Comparison of ENCODE assay signal across 23 cellular contexts in the genomic region with DNA sequence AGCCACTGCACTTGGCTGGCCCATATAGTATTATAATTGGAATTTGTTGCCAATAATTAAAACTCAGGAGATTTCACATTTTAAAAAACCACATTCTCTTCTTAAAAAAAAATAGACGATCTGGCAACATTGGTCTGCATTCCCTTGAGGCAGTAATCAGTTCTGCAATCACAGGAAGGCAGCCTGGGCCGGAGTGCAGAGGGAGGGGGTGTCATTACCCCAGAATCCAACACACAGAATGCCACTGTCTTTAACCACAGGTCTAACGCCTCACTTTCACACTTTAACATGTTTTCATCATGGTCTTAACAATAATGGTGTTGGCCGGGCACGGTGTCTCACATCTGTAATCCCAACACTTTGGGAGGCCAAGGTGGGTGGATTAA.
DNase-seq lines count a peak whose midpoint lies in the region; ATAC-seq, FAIRE-seq and TF ChIP-seq lines count a peak whose summit lies in the region.
"Had no signal": no experiment of that assay in that cellular context is flagged by ENCODE, and none has a peak within 500 bp of the region (broad histone marks: within the 10 kb centered on the region; RNA-seq: fewer than 3 reads in every experiment).

No MANE protein-coding gene starts in this region.

- no peak for ATAC-seq in GM18907 (IDR thresholded peaks at IDR 0.05; ENCODE audit: unreplicated experiment)
- no peak for ATAC-seq in activated CD8-positive, alpha-beta T cell treated with anti-CD3 and anti-CD28 coated beads for 36 hours
- ATAC-seq: right lobe of liver had no signal

- POLR2A ChIA-PET in MCF 10A (lab: Yijun Ruan, JAX) = interaction anchor here (0.7 to 3.3 kb wide), 3 partner anchors 8 to 16 kb away, joined by 3 to 23 read pairs (median 4); no protein-coding TSS in a partner anchor
- POLR2A ChIA-PET in activated CD8-positive, alpha-beta T cell treated with anti-CD3 and anti-CD28 coated beads for 36 hours (lab: Charles Lee) = no interaction called here

- H3K4me1 ChIP-seq in mammary epithelial cell (ENCODE audit: insufficient read depth, low read length) (peaks cover 8% of the 10 kb centered on the region), astrocyte (ENCODE audit: insufficient read depth, low read length) (peaks cover 33% of the 10 kb centered on the region), smooth muscle cell (ENCODE audit: low read depth) (peaks cover 11% of the 10 kb centered on the region)

- peak overlapping the region; percentile 54 for H3K27ac Mint-ChIP-seq in MCF 10A (ENCODE audit: low read depth, unreplicated experiment)
- H3K27ac Mint-ChIP-seq in astrocyte (ENCODE audit: unreplicated experiment) = peak overlapping the region; percentile 89
- no peak overlapping the region for H3K27ac Mint-ChIP-seq in activated CD8-positive, alpha-beta T cell treated with anti-CD3 and anti-CD28 coated beads for 36 hours
- H3K27ac Mint-ChIP-seq: activated CD4-positive, alpha-beta memory T cell treated with anti-CD3 and anti-CD28 coated beads for 36 hours; IgD-negative memory B cell; T-helper 1 cell treated with Interleukin-12 subunit alpha and Interleukin-12 subunit beta and Interleukin-4 antibody, amounts not matched to agents 30 μg/mL and 1 μg/mL, for 36 hours had no signal

- H3K4me3 ChIP-seq in mammary epithelial cell (replicated peaks in 1 of 3; ENCODE audit: insufficient read depth in 1 of 3, low read depth in 2 of 3, low read length in 3 of 3) = no peak overlapping the region
- no peak overlapping the region for H3K4me3 ChIP-seq in astrocyte (ENCODE audit: insufficient read depth, low read depth, low read length)
- H3K4me3 ChIP-seq in fibroblast of the aortic adventitia (ENCODE audit: low read depth, low read length) = no peak overlapping the region
- no peak overlapping the region for H3K4me3 ChIP-seq in smooth muscle cell
- H3K4me3 ChIP-seq: heart right ventricle, right lobe of liver, testis, uterus had no signal

- H3K27me3 ChIP-seq in mammary epithelial cell (ENCODE audit: insufficient read depth, low read length) (no peaks in the 10 kb centered on the region), astrocyte (ENCODE audit: insufficient read depth, low read length) (peaks cover 2% of the 10 kb centered on the region), smooth muscle cell (ENCODE audit: low read depth) (no peaks in the 10 kb centered on the region)
- H3K27me3 ChIP-seq: heart right ventricle, right lobe of liver, testis, uterus had no signal

- H3K27me3 Mint-ChIP-seq in MCF 10A (ENCODE audit: insufficient read depth, unreplicated experiment) (no peaks in the 10 kb centered on the region), astrocyte (ENCODE audit: low read depth, unreplicated experiment) (peaks cover 3% of the 10 kb centered on the region)
- peaks cover 2% of the 10 kb centered on the region for H3K27me3 Mint-ChIP-seq in activated CD8-positive, alpha-beta T cell treated with anti-CD3 and anti-CD28 coated beads for 36 hours

- H3K27ac ChIP-seq in mammary epithelial cell (ENCODE audit: insufficient read depth, low read depth, low read length) (no peak overlapping the region), astrocyte (ENCODE audit: low read depth, low read length) (no peak overlapping the region), smooth muscle cell (ENCODE audit: low read depth) (peak overlapping the region; percentile 81)
- H3K27ac ChIP-seq: right lobe of liver, testis had no signal

- H3K79me2 ChIP-seq in mammary epithelial cell (ENCODE audit: insufficient read depth, low read length) = no peaks in the 10 kb centered on the region
- H3K79me2 ChIP-seq in astrocyte (ENCODE audit: insufficient read depth, low read length) = no peaks in the 10 kb centered on the region
- no peaks in the 10 kb centered on the region for H3K79me2 ChIP-seq in smooth muscle cell (ENCODE audit: low read depth)

- H3F3A ChIP-seq in smooth muscle cell (ENCODE audit: low read depth) = peaks cover 19% of the 10 kb centered on the region

- no TSS peak for BruUV-seq in MCF 10A (replicated peaks; lab: Mats Ljungman, UMichigan)
- BruUV-seq in mammary epithelial cell (replicated peaks; lab: Mats Ljungman, UMichigan) = no TSS peak

- no peak for FAIRE-seq in astrocyte (lab: Jason Lieb, UNC)
- FAIRE-seq: TTC549 had no signal

- CTCF ChIA-PET in MCF 10A (lab: Yijun Ruan, JAX) = interaction anchor here (0.6 to 5.0 kb wide), 16 partner anchors 7 to 800 kb away, joined by 3 to 36 read pairs (median 4); no protein-coding TSS in a partner anchor
- CTCF ChIA-PET in mammary epithelial cell (lab: Charles Lee; ENCODE audit: low non-redundant PET) = no interaction called here
- CTCF ChIA-PET in activated CD8-positive, alpha-beta T cell treated with anti-CD3 and anti-CD28 coated beads for 36 hours (lab: Charles Lee) = interaction anchor here (1.4 to 3.8 kb wide), 6 partner anchors 7 to 371 kb away, joined by 3 to 29 read pairs (median 10); no protein-coding TSS in a partner anchor

- H3K9ac ChIP-seq in mammary epithelial cell (ENCODE audit: insufficient read depth, low read length) (no peak overlapping the region), astrocyte (ENCODE audit: low read length) (no peak overlapping the region), smooth muscle cell (ENCODE audit: low read depth) (no peak overlapping the region)
- H3K9ac ChIP-seq: SK-N-SH had no signal

- in situ Hi-C loops in mammary epithelial cell (cut with MboI; ENCODE audit: low sequenced_read_pairs in 2 of 2) = loop anchor here (5.0 to 25.0 kb wide), 4 partner anchors 79 to 719 kb away; a partner anchor contains a TSS

- intact Hi-C loops in MCF 10A (cut with micrococcal nuclease) = loop anchor here (5.0 to 10.0 kb wide), 2 partner anchors 81 to 379 kb away; no protein-coding TSS in a partner anchor
- intact Hi-C loops in mammary epithelial cell (cut with micrococcal nuclease) = loop anchor here (10.0 kb wide), 1 partner anchor 599 kb away; no protein-coding TSS in a partner anchor
- intact Hi-C loops in activated CD8-positive, alpha-beta T cell treated with anti-CD3 and anti-CD28 coated beads for 36 hours (cut with micrococcal nuclease) = loop anchor here (10.0 kb wide), 3 partner anchors 209 to 419 kb away; no protein-coding TSS in a partner anchor

- H3K36me3 Mint-ChIP-seq in MCF 10A (ENCODE audit: insufficient read depth, unreplicated experiment) (no peaks in the 10 kb centered on the region), astrocyte (ENCODE audit: low read depth, unreplicated experiment) (peaks cover 12% of the 10 kb centered on the region)
- peaks cover 11% of the 10 kb centered on the region for H3K36me3 Mint-ChIP-seq in activated CD8-positive, alpha-beta T cell treated with anti-CD3 and anti-CD28 coated beads for 36 hours (ENCODE audit: low read depth)

- no peaks in the 10 kb centered on the region for H4K20me1 ChIP-seq in mammary epithelial cell (ENCODE audit: insufficient read depth, low read length)
- no peaks in the 10 kb centered on the region for H4K20me1 ChIP-seq in astrocyte (ENCODE audit: insufficient read depth, low read length)
- H4K20me1 ChIP-seq in smooth muscle cell (ENCODE audit: low read depth) = no peaks in the 10 kb centered on the region

- H3K9me3 Mint-ChIP-seq in MCF 10A (ENCODE audit: unreplicated experiment) (no peaks in the 10 kb centered on the region), astrocyte (ENCODE audit: unreplicated experiment) (peaks cover 13% of the 10 kb centered on the region)
- H3K9me3 Mint-ChIP-seq in activated CD8-positive, alpha-beta T cell treated with anti-CD3 and anti-CD28 coated beads for 36 hours = peaks cover 33% of the 10 kb centered on the region

- H3K36me3 ChIP-seq in mammary epithelial cell (ENCODE audit: insufficient read depth, low read length) (no peaks in the 10 kb centered on the region), astrocyte (ENCODE audit: insufficient read depth, low read length) (no peaks in the 10 kb centered on the region), smooth muscle cell (ENCODE audit: low read depth) (no peaks in the 10 kb centered on the region)
- H3K36me3 ChIP-seq: heart right ventricle, right lobe of liver, uterus had no signal

- H3K4me3 Mint-ChIP-seq in MCF 10A (ENCODE audit: unreplicated experiment) = no peak overlapping the region
- peak overlapping the region; percentile 50 for H3K4me3 Mint-ChIP-seq in astrocyte (ENCODE audit: unreplicated experiment)
- no peak overlapping the region for H3K4me3 Mint-ChIP-seq in activated CD8-positive, alpha-beta T cell treated with anti-CD3 and anti-CD28 coated beads for 36 hours
- H3K4me3 Mint-ChIP-seq: activated CD4-positive, alpha-beta memory T cell treated with anti-CD3 and anti-CD28 coated beads for 36 hours; IgD-negative memory B cell; T-helper 1 cell treated with Interleukin-12 subunit alpha and Interleukin-12 subunit beta and Interleukin-4 antibody, amounts not matched to agents 30 μg/mL and 1 μg/mL, for 36 hours had no signal

- DNase-seq in MCF 10A (ENCODE audit: unreplicated experiment) (no peak), mammary epithelial cell (no peak), astrocyte (ENCODE audit: low read depth) (peak; percentile 51), fibroblast of the aortic adventitia (ENCODE audit: low read depth) (peak; percentile 29), smooth muscle cell (lab: John Stamatoyannopoulos, UW; ENCODE audit: unreplicated experiment) (no peak), KG1 (lab: John Stamatoyannopoulos, UW) (no peak)
- DNase-seq in activated CD8-positive, alpha-beta T cell treated with anti-CD3 and anti-CD28 coated beads for 36 hours = no peak
- DNase-seq: 8988T; foreskin fibroblast; H7; heart right ventricle; kidney glomerular epithelial cell; NCI-H1105 treated with DMSO at 0.1 percent for 48 hours; right lobe of liver; SK-N-SH; stimulated activated naive CD4-positive, alpha-beta T cell; testis; uterus had no signal

- H3K9me3 ChIP-seq in mammary epithelial cell (replicated peaks; ENCODE audit: insufficient read depth, low read length) (peaks cover 7% of the 10 kb centered on the region), astrocyte (ENCODE audit: insufficient read depth, low read depth, low read length) (peaks cover 9% of the 10 kb centered on the region), smooth muscle cell (replicated peaks; ENCODE audit: low read depth) (no peaks in the 10 kb centered on the region)
- H3K9me3 ChIP-seq: SK-N-SH, testis had no signal

- dilution Hi-C loops in mammary epithelial cell (cut with HindIII; ENCODE audit: low sequenced_read_pairs) = no loop called here

- 20% methylated on average over 5 of the region's 5 CpGs for WGBS in mammary epithelial cell (ENCODE audit: low coverage, missing lambda C conversion rate)
- WGBS in smooth muscle cell (ENCODE audit: low lambda C conversion rate) = 71% methylated on average over 5 of the region's 5 CpGs

- peaks cover 23% of the 10 kb centered on the region for H3K4me1 Mint-ChIP-seq in MCF 10A (ENCODE audit: insufficient read depth, unreplicated experiment)
- peaks cover 63% of the 10 kb centered on the region for H3K4me1 Mint-ChIP-seq in astrocyte (ENCODE audit: low read depth, unreplicated experiment)
- peaks cover 40% of the 10 kb centered on the region for H3K4me1 Mint-ChIP-seq in activated CD8-positive, alpha-beta T cell treated with anti-CD3 and anti-CD28 coated beads for 36 hours (ENCODE audit: low read depth)

- TF ChIP-seq CTCF in MCF 10A (IDR thresholded peaks at IDR 0.05; ENCODE audit: unreplicated experiment) (no peak), mammary epithelial cell (conservative IDR thresholded peaks at IDR 0.05 in 1 of 2, IDR thresholded peaks at IDR 0.05 in 1 of 2; ENCODE audit: extremely low read depth in 1 of 2, insufficient read depth in 1 of 2, low read depth in 1 of 2, low read length in 2 of 2) (no peak), astrocyte (IDR thresholded peaks at IDR 0.05; ENCODE audit: insufficient read depth, low read depth, low read length) (no peak), fibroblast of the aortic adventitia (IDR thresholded peaks at IDR 0.05; ENCODE audit: insufficient read depth, low read length) (no peak), smooth muscle cell (IDR thresholded peaks at IDR 0.05; ENCODE audit: borderline replicate concordance, insufficient read depth, poor library complexity, severe bottlenecking) (no peak)
- TF ChIP-seq CTCF in activated CD8-positive, alpha-beta T cell treated with anti-CD3 and anti-CD28 coated beads for 36 hours (IDR thresholded peaks at IDR 0.05) = no peak

- H3K4me2 ChIP-seq in mammary epithelial cell (ENCODE audit: insufficient read depth, low read depth, low read length) (no peak overlapping the region), astrocyte (ENCODE audit: low read length) (no peak overlapping the region), smooth muscle cell (no peak overlapping the region)
- H3K4me2 ChIP-seq: SK-N-SH had no signal

- H2AFZ ChIP-seq in mammary epithelial cell (ENCODE audit: low read depth, low read length) (no peak overlapping the region), astrocyte (ENCODE audit: low read depth, low read length) (no peak overlapping the region), smooth muscle cell (ENCODE audit: low read depth) (no peak overlapping the region)

Comparison
In these comparisons a context has a peak if more than half of its experiments do, and no peak if none do; other contexts are left out.
1. DNase-seq: peak in astrocyte (single experiment) and fibroblast of the aortic adventitia (single experiment); none in MCF 10A (single experiment), mammary epithelial cell (single experiment), smooth muscle cell (single experiment), activated CD8-positive, alpha-beta T cell treated with anti-CD3 and anti-CD28 coated beads for 36 hours (single experiment) and KG1 (single experiment).